Comparison of ENCODE assay signal across 21 cellular contexts in genomic region chr5:133853972-133854371, GRCh38.
DNase-seq lines count a peak whose midpoint lies in the region.
"Had no signal": no experiment of that assay in that cellular context is flagged by ENCODE, and none has a peak within 500 bp of the region (broad histone marks: within the 10 kb centered on the region; RNA-seq: fewer than 3 reads in every experiment).

No MANE protein-coding gene starts in this region.

- DNase-seq in ELF-1 (ENCODE audit: low read depth, low spot score) (peak; percentile 19), ecto neural progenitor cell (ENCODE audit: low spot score) (peak; percentile 43), cerebellar cortex (ENCODE audit: low spot score) (no peak), kidney glomerular epithelial cell (lab: John Stamatoyannopoulos, UW) (no peak), ACHN (no peak)
- DNase-seq in stimulated activated CD8-positive, alpha-beta memory T cell treated with anti-CD3 and anti-CD28 coated beads, Interleukin-4, amount 100 ng/mL, for 48 hours, result peak; percentile 1
- DNase-seq: BE2C; CD4-positive, CD25-positive, alpha-beta regulatory T cell; KBM-7; NCI-H1105 treated with DMSO at 0.1 percent for 48 hours; NCI-H146; NCI-H2029; NCI-H2171; NCI-H226; NCI-H748 treated with DMSO at 0.1 percent for 48 hours; NK-92 treated with Interleukin-12 subunit alpha and Interleukin-12 subunit beta, amount 100 ng/mL, for 24 hours; PC-9; SJCRH30 had no signal

- peaks cover 6% of the 10 kb centered on the region; the same call in 1 of the 2 replicates for H3K36me3 ChIP-seq in BLaER1
- H3K36me3 ChIP-seq: BE2C, HAP-1, SJCRH30 had no signal

- in situ Hi-C loops in ACHN (cut with HindIII; ENCODE audit: low pct_ligation_motif_present, low pct_unique_long_range_greater_than_20kb, low sequenced_read_pairs), result no loop called here

- H3K4me2 ChIP-seq in BLaER1, result peak overlapping the region; percentile 32
- H3K4me2 ChIP-seq: A549, PC-9 had no signal

- no peak overlapping the region for H3K9ac ChIP-seq in BLaER1

- peak overlapping the region; percentile 20; the same call in 1 of the 2 replicates for H3K4me3 ChIP-seq in BLaER1
- H3K4me3 ChIP-seq: A549, HAP-1, PC-9, SJCRH30 had no signal

- no peaks in the 10 kb centered on the region for H4K20me1 ChIP-seq in BLaER1

- no peak overlapping the region for H3K27ac ChIP-seq in BLaER1
- H3K27ac ChIP-seq: A549, PC-9, SJCRH30 had no signal

- peaks cover 58% of the 10 kb centered on the region for H3K4me1 ChIP-seq in BLaER1
- H3K4me1 ChIP-seq: A549, BE2C, HAP-1 had no signal

- H3K9me3 ChIP-seq in BLaER1, result peaks cover 55% of the 10 kb centered on the region
- H3K9me3 ChIP-seq: A549, BE2C, HAP-1, SJCRH30 had no signal

- H3K27me3 ChIP-seq in BLaER1, result no peaks in the 10 kb centered on the region
- H3K27me3 ChIP-seq: BE2C, SJCRH30 had no signal

Comparison
In these comparisons a context has a peak if more than half of its experiments do, and no peak if none do; other contexts are left out.
1. DNase-seq: peak in ELF-1 (single experiment), ecto neural progenitor cell (single experiment) and stimulated activated CD8-positive, alpha-beta memory T cell treated with anti-CD3 and anti-CD28 coated beads, Interleukin-4, amount 100 ng/mL, for 48 hours (single experiment); none in cerebellar cortex (single experiment), kidney glomerular epithelial cell (single experiment) and ACHN (single experiment).